ENCODE assay signal across 11 cellular contexts in genomic region chr7:867001-867405, GRCh38. TPM values are rescaled to one million over a fixed set of nuclear protein-coding genes. Genes with fewer than 3 reads are reported as not detected.
DNase-seq lines count a peak whose midpoint lies in the region; ATAC-seq and TF ChIP-seq lines count a peak whose summit lies in the region.
"Had no signal": no experiment of that assay in that cellular context is flagged by ENCODE, and none has a peak within 500 bp of the region (broad histone marks: within the 10 kb centered on the region; RNA-seq: fewer than 3 reads in every experiment).

No MANE protein-coding gene starts in this region.

- DNase-seq in Peyer's patch (peak in 1 of 3 donors; percentile 71), fibroblast of peridontal ligament (ENCODE audit: extremely low read depth) (peak; percentile 59), non-pigmented ciliary epithelial cell (ENCODE audit: low read depth) (peak; percentile 64), DMS153 (lab: John Stamatoyannopoulos, UW) (no peak), GM13977 (ENCODE audit: low spot score) (no peak), HuH-7 (ENCODE audit: low spot score) (no peak)
- DNase-seq: mesendoderm, NCI-H1436 treated with DMSO at 0.1 percent for 48 hours had no signal

- TF ChIP-seq CTCF in 22Rv1 (IDR thresholded peaks at IDR 0.05) (0 out of 2 replicates have a peak, but pooled peaks have one; percentile 2), Peyer's patch (IDR thresholded peaks at IDR 0.05) (no peak), GM13977 (IDR thresholded peaks at IDR 0.05; ENCODE audit: extremely low read depth, insufficient read depth, missing control alignments) (no peak)

- no peak overlapping the region for H3K4me3 ChIP-seq in Peyer's patch
- H3K4me3 ChIP-seq: BLaER1 treated with 17β-estradiol and CSF1 and Interleukin-3, amounts not matched to agents 10 nM and 100 nM had no signal

- H3K9me3 ChIP-seq in Peyer's patch: no peaks in the 10 kb centered on the region
- H3K9me3 ChIP-seq: BLaER1 treated with 17β-estradiol and CSF1 and Interleukin-3, amounts not matched to agents 10 nM and 100 nM had no signal

- in situ Hi-C loops in GM13977 (cut with MboI; ENCODE audit: low pct_unique_long_range_greater_than_20kb, low sequenced_read_pairs, unreplicated experiment): loop anchor here (10.0 kb wide), 1 partner anchor 82 kb away; no protein-coding TSS in a partner anchor

- ATAC-seq in GM21576 (IDR thresholded peaks at IDR 0.05; ENCODE audit: unreplicated experiment): no peak

- H3K27me3 ChIP-seq in Peyer's patch: no peaks in the 10 kb centered on the region
- H3K27me3 ChIP-seq: BLaER1 treated with 17β-estradiol and CSF1 and Interleukin-3, amounts not matched to agents 10 nM and 100 nM had no signal

- no peak for TF ChIP-seq POLR2A in Peyer's patch (IDR thresholded peaks at IDR 0.05)

- peaks cover 0 to 84% (median 0%) of the 10 kb centered on the region in 3 donors for H3K36me3 ChIP-seq in Peyer's patch

- H3K4me1 ChIP-seq in Peyer's patch: peaks cover 0 to 16% (median 0%) of the 10 kb centered on the region in 4 donors

- H3K27ac ChIP-seq in 22Rv1: peak overlapping the region; percentile 87
- H3K27ac ChIP-seq in Peyer's patch: peak overlapping the region; percentile 17 to 75 (median 55)

RNA-seq across cellular contexts. Expression of gene GET4, which starts 9.4 kb away (rescaled TPM):
- 10 to 100 TPM; 29.7 to 93.3 (median 56.8) TPM for total RNA-seq in Peyer's patch

RNA-seq across cellular contexts. Expression of gene SUN1, which starts 34.7 kb away (rescaled TPM):
- 100 to 1,000 TPM; 113 to 259 (median 192) TPM for total RNA-seq in Peyer's patch

Comparison
In these comparisons a context has a peak if more than half of its experiments do, and no peak if none do; other contexts are left out.
1. DNase-seq: peak in fibroblast of peridontal ligament (single experiment) and non-pigmented ciliary epithelial cell (single experiment); none in DMS153 (single experiment), GM13977 (single experiment) and HuH-7 (single experiment).